ENCODE assay signal across 9 cellular contexts in the genomic region with DNA sequence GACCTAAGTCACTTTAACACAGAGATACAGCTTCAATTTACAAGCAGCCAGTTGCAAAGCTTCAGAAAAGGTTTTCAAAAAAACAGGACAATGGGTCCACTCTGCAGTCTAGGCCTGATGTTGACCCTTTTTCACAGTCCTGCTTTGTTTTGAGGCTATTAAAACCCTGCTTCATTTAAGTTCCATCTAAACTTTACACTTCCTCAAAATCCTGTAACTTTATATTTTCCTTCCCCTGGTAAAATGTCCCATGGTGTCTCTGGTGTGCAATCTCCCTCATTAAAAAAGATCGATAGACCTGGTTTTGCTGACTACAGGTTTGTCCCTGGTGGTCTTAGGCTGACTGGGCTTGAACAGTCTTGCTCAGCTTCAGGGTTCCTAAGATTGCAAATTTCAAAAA. TPM values are rescaled to one million over a fixed set of nuclear protein-coding genes. Genes with fewer than 3 reads are reported as not detected.
A peak's percentile ranks its signal among the peaks of the same experiment; 100 is the strongest.
DNase-seq lines count a peak whose midpoint lies in the region; ATAC-seq and TF ChIP-seq lines count a peak whose summit lies in the region.
"Had no signal": no experiment of that assay in that cellular context is flagged by ENCODE, and none has a peak within 500 bp of the region (broad histone marks: within the 10 kb centered on the region; RNA-seq: fewer than 3 reads in every experiment).

No MANE protein-coding gene starts in this region.

- H3K9me2 ChIP-seq in PC-9 (ENCODE audit: insufficient read depth) = no peaks in the 10 kb centered on the region

- H3K4me1 ChIP-seq in PC-9 (replicated peaks; ENCODE audit: insufficient read depth) = peaks cover 33% of the 10 kb centered on the region
- peaks cover 2% of the 10 kb centered on the region in 2 experiments for H3K4me1 ChIP-seq in trophoblast cell (ENCODE audit: control insufficient read depth in 1 of 2, insufficient read depth in 2 of 2, low read length in 2 of 2)

- H3K4me1 Mint-ChIP-seq in Calu3 (ENCODE audit: low read depth, unreplicated experiment) = peaks cover 23% of the 10 kb centered on the region

- H4K91ac ChIP-seq in trophoblast cell (ENCODE audit: low read depth, low read length) = no peak overlapping the region

- CTCF ChIA-PET in Calu3 (lab: Charles Lee) (interaction anchor here (0.9 kb wide), 1 partner anchor 11 kb away, joined by 3 read pairs; no protein-coding TSS in a partner anchor), PC-9 (lab: Charles Lee) (no interaction called here)

- peaks cover 18% of the 10 kb centered on the region for H3F3A ChIP-seq in PC-9 (ENCODE audit: insufficient read depth, low read depth)

- no peak overlapping the region for H2BK120ac ChIP-seq in trophoblast cell (ENCODE audit: insufficient read depth, low read length, poor library complexity)

- no peak overlapping the region for H3K14ac ChIP-seq in trophoblast cell (ENCODE audit: low read length)

- DNase-seq in Calu3 (no peak), PC-9 (no peak), epithelial cell of proximal tubule (ENCODE audit: low read depth) (no peak), trophoblast cell (peak in 1 of 2 donors; percentile 8), HUDEP-2 (lab: John Stamatoyannopoulos, UW; ENCODE audit: unreplicated experiment in 76 of 76) (no peak), dermis blood vessel endothelial cell (no peak), NCI-H1694 treated with DMSO at 0.1 percent for 48 hours (lab: John Stamatoyannopoulos, UW) (no peak)
- DNase-seq: NCI-H1436 had no signal

- no peak overlapping the region for H4K12ac ChIP-seq in trophoblast cell (ENCODE audit: low read depth, low read length)

- POLR2A ChIA-PET in PC-9 (lab: Charles Lee; ENCODE audit: unreplicated experiment) = no interaction called here

- H2BK5ac ChIP-seq in trophoblast cell (ENCODE audit: low read depth, low read length, poor library complexity) = no peak overlapping the region

- no peaks in the 10 kb centered on the region for H3K27me3 Mint-ChIP-seq in Calu3 (ENCODE audit: unreplicated experiment)

- ATAC-seq in GM18868 (IDR thresholded peaks at IDR 0.05; ENCODE audit: unreplicated experiment) = no peak

- H4K20me1 ChIP-seq in PC-9 (ENCODE audit: insufficient read depth) = no peaks in the 10 kb centered on the region

- H2AK5ac ChIP-seq in trophoblast cell (ENCODE audit: low read length) = no peak overlapping the region

- H3K27ac ChIP-seq in PC-9 (peak overlapping the region; percentile 52), trophoblast cell (ENCODE audit: low read depth, low read length) (no peak overlapping the region)

- intact Hi-C loops in Calu3 (cut with micrococcal nuclease; ENCODE audit: unreplicated experiment) = no loop called here
- intact Hi-C loops in PC-9 (cut with micrococcal nuclease; ENCODE audit: unreplicated experiment) = loop anchor here (5.0 kb wide), 1 partner anchor 125 kb away; no protein-coding TSS in a partner anchor

- H3K27me3 ChIP-seq in PC-9 (ENCODE audit: insufficient read depth, low read depth) (no peaks in the 10 kb centered on the region), trophoblast cell (ENCODE audit: insufficient read depth, low read length) (no peaks in the 10 kb centered on the region)

- no peak overlapping the region for H3K18ac ChIP-seq in trophoblast cell (ENCODE audit: low read length)

- peak overlapping the region; percentile 85 for H3K4me2 ChIP-seq in PC-9
- H3K4me2 ChIP-seq in trophoblast cell (ENCODE audit: low read length) = peak overlapping the region; percentile 77

- peak overlapping the region; percentile 59 for H3K4me3 ChIP-seq in PC-9
- peak overlapping the region; percentile 68 for H3K4me3 ChIP-seq in epithelial cell of proximal tubule (ENCODE audit: low read depth, low read length)
- H3K4me3 ChIP-seq in trophoblast cell (ENCODE audit: low read depth, low read length) = no peak overlapping the region

- peak overlapping the region; percentile 57 for H3K27ac Mint-ChIP-seq in Calu3 (ENCODE audit: unreplicated experiment)

- peaks cover 6% of the 10 kb centered on the region for H3K79me1 ChIP-seq in trophoblast cell (ENCODE audit: low read length)

- no peak overlapping the region for H2BK12ac ChIP-seq in trophoblast cell (ENCODE audit: low read length)

- no peak overlapping the region for H3K23ac ChIP-seq in trophoblast cell (ENCODE audit: low read length)

- TF ChIP-seq CTCF in Calu3 (IDR thresholded peaks at IDR 0.05; ENCODE audit: unreplicated experiment) = no peak
- TF ChIP-seq CTCF in PC-9 (conservative IDR thresholded peaks at IDR 0.05) = no peak
- TF ChIP-seq CTCF in epithelial cell of proximal tubule (conservative IDR thresholded peaks at IDR 0.05; ENCODE audit: low read depth, low read length) = no peak

- H2AFZ ChIP-seq in PC-9 = peak overlapping the region; percentile 86
- H2AFZ ChIP-seq in trophoblast cell (ENCODE audit: insufficient read depth, low read length, poor library complexity) = no peak overlapping the region

- H3K79me2 ChIP-seq in PC-9 (ENCODE audit: low read depth) (peaks cover 13% of the 10 kb centered on the region), trophoblast cell (ENCODE audit: control insufficient read depth, insufficient read depth, low read length, poor library complexity) (peaks cover 3% of the 10 kb centered on the region)

- H3K36me3 ChIP-seq in PC-9 (ENCODE audit: low read depth) (no peaks in the 10 kb centered on the region), trophoblast cell (ENCODE audit: control insufficient read depth in 1 of 2, insufficient read depth in 2 of 2, low read length in 2 of 2) (no peaks in the 10 kb centered on the region)

- H3K9me3 ChIP-seq in PC-9 (ENCODE audit: insufficient read depth, low read depth) = no peaks in the 10 kb centered on the region
- H3K9me3 ChIP-seq in trophoblast cell (ENCODE audit: insufficient read depth, low read depth, low read length) = no peaks in the 10 kb centered on the region

- H3K4me3 Mint-ChIP-seq in Calu3 (ENCODE audit: low read depth, unreplicated experiment) = peak overlapping the region; percentile 78

- BruUV-seq in Calu3 (replicated peaks; lab: Mats Ljungman, UMichigan) = no TSS peak
- BruUV-seq in PC-9 (replicated peaks; lab: Mats Ljungman, UMichigan) = no TSS peak

- peaks cover 31% of the 10 kb centered on the region for H3K36me3 Mint-ChIP-seq in Calu3 (ENCODE audit: insufficient read depth, unreplicated experiment)

- no peak overlapping the region for H3K9ac ChIP-seq in trophoblast cell (ENCODE audit: low read length)

- no CpG with 5 or more reads among the region's 1 CpG for WGBS in trophoblast cell (ENCODE audit: extremely low coverage, insufficient coverage, insufficient read length)

- no peak overlapping the region for H3K4ac ChIP-seq in trophoblast cell (ENCODE audit: low read depth, low read length)

- H4K8ac ChIP-seq in trophoblast cell (ENCODE audit: low read depth, low read length) = peak overlapping the region; percentile 92

- H3K9me3 Mint-ChIP-seq in Calu3 (ENCODE audit: low read depth, unreplicated experiment) = no peaks in the 10 kb centered on the region

RNA-seq across cellular contexts. Expression of gene RPL14, which starts 5.1 kb away (rescaled TPM):
- total RNA-seq in Calu3 (2022) = 1,147 and 1,349 TPM in 2 replicates
- total RNA-seq in PC-9 (2021) = 1,756 and 2,201 TPM in 2 replicates
- 463 and 670 TPM in 2 replicates for total RNA-seq in epithelial cell of proximal tubule
- 1,140 and 1,225 TPM in 2 replicates for polyA plus RNA-seq in trophoblast cell (2013)
- 370 and 518 TPM in 2 replicates for total RNA-seq in dermis blood vessel endothelial cell

RNA-seq across cellular contexts. Expression of gene ZNF619, which starts 24.9 kb away (rescaled TPM):
- total RNA-seq in Calu3 (2022) (8.3 and 8.4 TPM in 2 replicates), PC-9 (2021) (5.1 and 6.9 TPM in 2 replicates), epithelial cell of proximal tubule (4.9 and 5.3 TPM in 2 replicates), dermis blood vessel endothelial cell (6.8 and 9.5 TPM in 2 replicates)
- polyA plus RNA-seq in trophoblast cell (2013) = 2.6 and 2.8 TPM in 2 replicates

RNA-seq across cellular contexts. Expression of gene ZNF620, which starts 53.8 kb away (rescaled TPM):
- total RNA-seq in Calu3 (2022) (11.3 and 13.6 TPM in 2 replicates), PC-9 (2021) (4.1 and 4.7 TPM in 2 replicates), epithelial cell of proximal tubule (2.5 and 9.0 TPM in 2 replicates), dermis blood vessel endothelial cell (7.4 and 9.7 TPM in 2 replicates)
- polyA plus RNA-seq in trophoblast cell (2013) = 2.6 and 3.1 TPM in 2 replicates
